18 cellular contexts compared by ENCODE assay signal in genomic region chr2:122000556-122001340, GRCh38.
"Had no signal": no experiment of that assay in that cellular context is flagged by ENCODE, and none has a peak within 500 bp of the region (broad histone marks: within the 10 kb centered on the region; RNA-seq: fewer than 3 reads in every experiment).

No MANE protein-coding gene starts in this region.

- H3K27ac ChIP-seq: gastrocnemius medialis, heart right ventricle, pancreas, prostate gland, right lobe of liver, stomach, thoracic aorta had no signal

- H3K27me3 ChIP-seq: gastrocnemius medialis, pancreas, right lobe of liver had no signal

- H3K36me3 ChIP-seq: gastrocnemius medialis, heart right ventricle, pancreas, prostate gland, right lobe of liver, stomach, thoracic aorta had no signal

- H3K4me3 Mint-ChIP-seq: stimulated activated effector memory CD8-positive, alpha-beta T cell treated with anti-CD3 and anti-CD28 coated beads, Interleukin-12 subunit alpha, Interleukin-12 subunit beta, amount 100 ng/mL, for 72 hours had no signal

- H3K9me3 Mint-ChIP-seq: naive B cell; stimulated activated effector memory CD8-positive, alpha-beta T cell treated with anti-CD3 and anti-CD28 coated beads, Interleukin-12 subunit alpha, Interleukin-12 subunit beta, amount 100 ng/mL, for 72 hours had no signal

- H3K4me1 Mint-ChIP-seq: stimulated activated effector memory CD8-positive, alpha-beta T cell treated with anti-CD3 and anti-CD28 coated beads, Interleukin-12 subunit alpha, Interleukin-12 subunit beta, amount 100 ng/mL, for 72 hours had no signal

- H3K27ac Mint-ChIP-seq: stimulated activated effector memory CD8-positive, alpha-beta T cell treated with anti-CD3 and anti-CD28 coated beads, Interleukin-12 subunit alpha, Interleukin-12 subunit beta, amount 100 ng/mL, for 72 hours had no signal

- H3K9me3 ChIP-seq: gastrocnemius medialis, heart right ventricle, pancreas, prostate gland, right lobe of liver, stomach, thoracic aorta had no signal

- ATAC-seq: esophagus mucosa; gastrocnemius medialis; heart right ventricle; pancreas; right lobe of liver; stimulated activated effector memory CD8-positive, alpha-beta T cell treated with anti-CD3 and anti-CD28 coated beads, Interleukin-12 subunit alpha, Interleukin-12 subunit beta, amount 100 ng/mL, for 72 hours had no signal

- H3K4me3 ChIP-seq: gastrocnemius medialis, heart right ventricle, pancreas, prostate gland, right lobe of liver, stomach, thoracic aorta had no signal

- H3K4me1 ChIP-seq: gastrocnemius medialis, pancreas, prostate gland, right lobe of liver had no signal

- DNase-seq: effector memory CD4-positive, alpha-beta T cell; gastrocnemius medialis; heart right ventricle; hypothalamus; mesendoderm; naive B cell; nucleus accumbens; pancreas; right lobe of liver; stimulated activated CD4-positive, alpha-beta T cell treated with anti-CD3 and anti-CD28 coated beads, Interleukin-4, amount 100 ng/mL, for 1 hour; stimulated activated CD8-positive, alpha-beta memory T cell treated with anti-CD3 and anti-CD28 coated beads, Interleukin-4, amount 100 ng/mL, for 48 hours; stomach; substantia nigra; trophoblast cell had no signal

- H3K36me3 Mint-ChIP-seq: naive B cell; stimulated activated effector memory CD8-positive, alpha-beta T cell treated with anti-CD3 and anti-CD28 coated beads, Interleukin-12 subunit alpha, Interleukin-12 subunit beta, amount 100 ng/mL, for 72 hours had no signal
